Comparison of ENCODE assay signal across 1 cellular context in genomic region chr20:62895539-62895938, GRCh38.
TF ChIP-seq lines count a peak whose summit lies in the region.

No MANE protein-coding gene starts in this region.

TF ChIP-seq in WTC11, 78 proteins besides CTCF, POLR2A, EP300 and RAD21 (continued from another document):
- TF ChIP-seq ZNF396 (CRISPR knock-in tag; IDR thresholded peaks at IDR 0.05; ENCODE audit: borderline replicate concordance) (no peak), NFATC4 (CRISPR knock-in tag; IDR thresholded peaks at IDR 0.05) (no peak), ZNF512 (CRISPR knock-in tag; IDR thresholded peaks at IDR 0.05; ENCODE audit: borderline replicate concordance) (no peak), ZNF671 (CRISPR knock-in tag; IDR thresholded peaks at IDR 0.05) (no peak), FOXJ3 (CRISPR knock-in tag; IDR thresholded peaks at IDR 0.05; ENCODE audit: borderline replicate concordance) (no peak), RORB (CRISPR knock-in tag; IDR thresholded peaks at IDR 0.05) (no peak), ZBTB43 (CRISPR knock-in tag; IDR thresholded peaks at IDR 0.05) (no peak), SP1 (CRISPR knock-in tag; conservative IDR thresholded peaks at IDR 0.05) (no peak), CREB1 (CRISPR knock-in tag; IDR thresholded peaks at IDR 0.05) (no peak), MLX (CRISPR knock-in tag; IDR thresholded peaks at IDR 0.05) (no peak), TP53 (CRISPR knock-in tag; IDR thresholded peaks at IDR 0.05) (no peak), CBFB (CRISPR knock-in tag; IDR thresholded peaks at IDR 0.05; ENCODE audit: low read depth) (no peak), TCF7 (CRISPR knock-in tag; IDR thresholded peaks at IDR 0.05; ENCODE audit: low read depth) (no peak), MYBL2 (CRISPR knock-in tag; IDR thresholded peaks at IDR 0.05) (no peak), AR (CRISPR knock-in tag; IDR thresholded peaks at IDR 0.05) (no peak), NR2C2 (CRISPR knock-in tag; IDR thresholded peaks at IDR 0.05) (no peak), ZNF232 (CRISPR knock-in tag; IDR thresholded peaks at IDR 0.05) (no peak), ZBTB21 (CRISPR knock-in tag; IDR thresholded peaks at IDR 0.05; ENCODE audit: borderline replicate concordance) (no peak)
